ENCODE assay signal across 1 cellular context in the genomic region with DNA sequence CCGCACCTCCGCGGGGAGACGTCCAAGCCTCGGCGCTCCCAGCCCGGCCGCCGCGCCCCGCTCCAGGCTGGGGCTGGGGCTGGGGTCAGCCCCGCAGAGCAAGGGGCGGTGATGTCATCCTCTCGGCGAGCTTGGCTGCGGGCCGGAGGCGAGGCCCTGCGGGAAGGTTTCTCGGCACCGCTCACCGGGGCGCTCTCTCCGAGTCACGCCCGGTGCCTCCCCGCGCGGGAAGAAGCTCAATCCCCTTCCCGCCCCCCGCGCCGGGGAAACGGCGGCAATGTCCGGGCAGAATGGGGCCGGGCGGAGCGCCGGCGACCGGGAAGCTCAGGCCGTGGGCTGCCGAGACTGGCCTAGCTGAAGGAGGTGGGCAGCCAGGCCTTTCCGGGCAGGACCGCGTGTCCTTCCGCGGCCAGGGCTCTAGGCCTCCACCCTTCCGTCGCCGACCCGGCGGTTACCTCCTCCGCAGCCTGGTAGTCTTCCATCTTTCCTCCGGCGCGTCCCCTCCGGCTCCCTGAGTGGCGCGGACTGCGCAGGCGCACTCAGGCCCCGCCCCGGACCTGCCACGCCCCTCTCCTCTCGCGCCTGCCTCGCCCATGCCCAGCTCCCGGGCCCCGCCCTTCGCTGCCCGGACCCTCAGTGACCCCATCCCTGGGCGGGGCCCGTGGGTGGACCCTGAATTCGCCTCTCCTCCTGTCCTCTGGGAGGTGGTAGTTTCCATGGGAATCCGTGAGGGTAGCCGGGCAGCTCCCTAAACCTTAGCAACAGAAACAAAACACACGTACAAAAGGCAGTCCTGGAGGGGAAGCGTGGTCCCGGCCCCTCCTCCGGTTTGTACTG.
TF ChIP-seq lines count a peak whose summit lies in the region.

TSS of gene DYNLT1 (minus strand) at position 517 of the 837 bp plus-strand sequence. CDS start at position 482, 35 bp downstream.

TF ChIP-seq in HepG2, 621 proteins besides CTCF, POLR2A, EP300 and RAD21 (continued from another document and continues in another):
- TF ChIP-seq, protein P1, sequence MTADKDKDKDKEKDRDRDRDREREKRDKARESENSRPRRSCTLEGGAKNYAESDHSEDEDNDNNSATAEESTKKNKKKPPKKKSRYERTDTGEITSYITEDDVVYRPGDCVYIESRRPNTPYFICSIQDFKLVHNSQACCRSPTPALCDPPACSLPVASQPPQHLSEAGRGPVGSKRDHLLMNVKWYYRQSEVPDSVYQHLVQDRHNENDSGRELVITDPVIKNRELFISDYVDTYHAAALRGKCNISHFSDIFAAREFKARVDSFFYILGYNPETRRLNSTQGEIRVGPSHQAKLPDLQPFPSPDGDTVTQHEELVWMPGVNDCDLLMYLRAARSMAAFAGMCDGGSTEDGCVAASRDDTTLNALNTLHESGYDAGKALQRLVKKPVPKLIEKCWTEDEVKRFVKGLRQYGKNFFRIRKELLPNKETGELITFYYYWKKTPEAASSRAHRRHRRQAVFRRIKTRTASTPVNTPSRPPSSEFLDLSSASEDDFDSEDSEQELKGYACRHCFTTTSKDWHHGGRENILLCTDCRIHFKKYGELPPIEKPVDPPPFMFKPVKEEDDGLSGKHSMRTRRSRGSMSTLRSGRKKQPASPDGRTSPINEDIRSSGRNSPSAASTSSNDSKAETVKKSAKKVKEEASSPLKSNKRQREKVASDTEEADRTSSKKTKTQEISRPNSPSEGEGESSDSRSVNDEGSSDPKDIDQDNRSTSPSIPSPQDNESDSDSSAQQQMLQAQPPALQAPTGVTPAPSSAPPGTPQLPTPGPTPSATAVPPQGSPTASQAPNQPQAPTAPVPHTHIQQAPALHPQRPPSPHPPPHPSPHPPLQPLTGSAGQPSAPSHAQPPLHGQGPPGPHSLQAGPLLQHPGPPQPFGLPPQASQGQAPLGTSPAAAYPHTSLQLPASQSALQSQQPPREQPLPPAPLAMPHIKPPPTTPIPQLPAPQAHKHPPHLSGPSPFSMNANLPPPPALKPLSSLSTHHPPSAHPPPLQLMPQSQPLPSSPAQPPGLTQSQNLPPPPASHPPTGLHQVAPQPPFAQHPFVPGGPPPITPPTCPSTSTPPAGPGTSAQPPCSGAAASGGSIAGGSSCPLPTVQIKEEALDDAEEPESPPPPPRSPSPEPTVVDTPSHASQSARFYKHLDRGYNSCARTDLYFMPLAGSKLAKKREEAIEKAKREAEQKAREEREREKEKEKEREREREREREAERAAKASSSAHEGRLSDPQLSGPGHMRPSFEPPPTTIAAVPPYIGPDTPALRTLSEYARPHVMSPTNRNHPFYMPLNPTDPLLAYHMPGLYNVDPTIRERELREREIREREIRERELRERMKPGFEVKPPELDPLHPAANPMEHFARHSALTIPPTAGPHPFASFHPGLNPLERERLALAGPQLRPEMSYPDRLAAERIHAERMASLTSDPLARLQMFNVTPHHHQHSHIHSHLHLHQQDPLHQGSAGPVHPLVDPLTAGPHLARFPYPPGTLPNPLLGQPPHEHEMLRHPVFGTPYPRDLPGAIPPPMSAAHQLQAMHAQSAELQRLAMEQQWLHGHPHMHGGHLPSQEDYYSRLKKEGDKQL (CRISPR knock-in tag; IDR thresholded peaks at IDR 0.05; ENCODE audit: low read depth), result no peak
- TF ChIP-seq, protein P2, sequence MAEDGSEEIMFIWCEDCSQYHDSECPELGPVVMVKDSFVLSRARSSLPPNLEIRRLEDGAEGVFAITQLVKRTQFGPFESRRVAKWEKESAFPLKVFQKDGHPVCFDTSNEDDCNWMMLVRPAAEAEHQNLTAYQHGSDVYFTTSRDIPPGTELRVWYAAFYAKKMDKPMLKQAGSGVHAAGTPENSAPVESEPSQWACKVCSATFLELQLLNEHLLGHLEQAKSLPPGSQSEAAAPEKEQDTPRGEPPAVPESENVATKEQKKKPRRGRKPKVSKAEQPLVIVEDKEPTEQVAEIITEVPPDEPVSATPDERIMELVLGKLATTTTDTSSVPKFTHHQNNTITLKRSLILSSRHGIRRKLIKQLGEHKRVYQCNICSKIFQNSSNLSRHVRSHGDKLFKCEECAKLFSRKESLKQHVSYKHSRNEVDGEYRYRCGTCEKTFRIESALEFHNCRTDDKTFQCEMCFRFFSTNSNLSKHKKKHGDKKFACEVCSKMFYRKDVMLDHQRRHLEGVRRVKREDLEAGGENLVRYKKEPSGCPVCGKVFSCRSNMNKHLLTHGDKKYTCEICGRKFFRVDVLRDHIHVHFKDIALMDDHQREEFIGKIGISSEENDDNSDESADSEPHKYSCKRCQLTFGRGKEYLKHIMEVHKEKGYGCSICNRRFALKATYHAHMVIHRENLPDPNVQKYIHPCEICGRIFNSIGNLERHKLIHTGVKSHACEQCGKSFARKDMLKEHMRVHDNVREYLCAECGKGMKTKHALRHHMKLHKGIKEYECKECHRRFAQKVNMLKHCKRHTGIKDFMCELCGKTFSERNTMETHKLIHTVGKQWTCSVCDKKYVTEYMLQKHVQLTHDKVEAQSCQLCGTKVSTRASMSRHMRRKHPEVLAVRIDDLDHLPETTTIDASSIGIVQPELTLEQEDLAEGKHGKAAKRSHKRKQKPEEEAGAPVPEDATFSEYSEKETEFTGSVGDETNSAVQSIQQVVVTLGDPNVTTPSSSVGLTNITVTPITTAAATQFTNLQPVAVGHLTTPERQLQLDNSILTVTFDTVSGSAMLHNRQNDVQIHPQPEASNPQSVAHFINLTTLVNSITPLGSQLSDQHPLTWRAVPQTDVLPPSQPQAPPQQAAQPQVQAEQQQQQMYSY (CRISPR knock-in tag; IDR thresholded peaks at IDR 0.05), result no peak
- peak; percentile 61 for TF ChIP-seq ZFP36L1 (CRISPR knock-in tag; IDR thresholded peaks at IDR 0.05)
- no peak; the same call in 1 of the 2 replicates for TF ChIP-seq ZNF354B (CRISPR knock-in tag; IDR thresholded peaks at IDR 0.05)
- peak; percentile 72 for TF ChIP-seq ZNF546 (CRISPR knock-in tag; conservative IDR thresholded peaks at IDR 0.05)
- peak; percentile 91 for TF ChIP-seq AGO2 (optimal IDR thresholded peaks at IDR 0.05; ENCODE audit: low read depth, low read length)
- TF ChIP-seq SKI (IDR thresholded peaks at IDR 0.05; ENCODE audit: partially characterized antibody), result no peak
- peak; percentile 30; the same call in 1 of the 2 replicates for TF ChIP-seq ZNF263 (CRISPR knock-in tag; IDR thresholded peaks at IDR 0.05)
- TF ChIP-seq, protein P3, sequence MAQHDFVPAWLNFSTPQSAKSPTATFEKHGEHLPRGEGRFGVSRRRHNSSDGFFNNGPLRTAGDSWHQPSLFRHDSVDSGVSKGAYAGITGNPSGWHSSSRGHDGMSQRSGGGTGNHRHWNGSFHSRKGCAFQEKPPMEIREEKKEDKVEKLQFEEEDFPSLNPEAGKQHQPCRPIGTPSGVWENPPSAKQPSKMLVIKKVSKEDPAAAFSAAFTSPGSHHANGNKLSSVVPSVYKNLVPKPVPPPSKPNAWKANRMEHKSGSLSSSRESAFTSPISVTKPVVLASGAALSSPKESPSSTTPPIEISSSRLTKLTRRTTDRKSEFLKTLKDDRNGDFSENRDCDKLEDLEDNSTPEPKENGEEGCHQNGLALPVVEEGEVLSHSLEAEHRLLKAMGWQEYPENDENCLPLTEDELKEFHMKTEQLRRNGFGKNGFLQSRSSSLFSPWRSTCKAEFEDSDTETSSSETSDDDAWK (CRISPR knock-in tag; IDR thresholded peaks at IDR 0.05), result no peak
- TF ChIP-seq ZSCAN25 (CRISPR knock-in tag; IDR thresholded peaks at IDR 0.05), result peak; percentile 77; the same call in 1 of the 2 replicates
- TF ChIP-seq SYNCRIP (IDR thresholded peaks at IDR 0.05; ENCODE audit: insufficient read depth, low read depth, low read length), result no peak
- no peak for TF ChIP-seq ZNF496 (CRISPR knock-in tag; IDR thresholded peaks at IDR 0.05; ENCODE audit: insufficient replicate concordance)
- TF ChIP-seq NR2F2 (IDR thresholded peaks at IDR 0.05; ENCODE audit: borderline replicate concordance, low read depth), result 0 out of 2 replicates have a peak, but pooled peaks have one; percentile 32
- TF ChIP-seq, protein P4, sequence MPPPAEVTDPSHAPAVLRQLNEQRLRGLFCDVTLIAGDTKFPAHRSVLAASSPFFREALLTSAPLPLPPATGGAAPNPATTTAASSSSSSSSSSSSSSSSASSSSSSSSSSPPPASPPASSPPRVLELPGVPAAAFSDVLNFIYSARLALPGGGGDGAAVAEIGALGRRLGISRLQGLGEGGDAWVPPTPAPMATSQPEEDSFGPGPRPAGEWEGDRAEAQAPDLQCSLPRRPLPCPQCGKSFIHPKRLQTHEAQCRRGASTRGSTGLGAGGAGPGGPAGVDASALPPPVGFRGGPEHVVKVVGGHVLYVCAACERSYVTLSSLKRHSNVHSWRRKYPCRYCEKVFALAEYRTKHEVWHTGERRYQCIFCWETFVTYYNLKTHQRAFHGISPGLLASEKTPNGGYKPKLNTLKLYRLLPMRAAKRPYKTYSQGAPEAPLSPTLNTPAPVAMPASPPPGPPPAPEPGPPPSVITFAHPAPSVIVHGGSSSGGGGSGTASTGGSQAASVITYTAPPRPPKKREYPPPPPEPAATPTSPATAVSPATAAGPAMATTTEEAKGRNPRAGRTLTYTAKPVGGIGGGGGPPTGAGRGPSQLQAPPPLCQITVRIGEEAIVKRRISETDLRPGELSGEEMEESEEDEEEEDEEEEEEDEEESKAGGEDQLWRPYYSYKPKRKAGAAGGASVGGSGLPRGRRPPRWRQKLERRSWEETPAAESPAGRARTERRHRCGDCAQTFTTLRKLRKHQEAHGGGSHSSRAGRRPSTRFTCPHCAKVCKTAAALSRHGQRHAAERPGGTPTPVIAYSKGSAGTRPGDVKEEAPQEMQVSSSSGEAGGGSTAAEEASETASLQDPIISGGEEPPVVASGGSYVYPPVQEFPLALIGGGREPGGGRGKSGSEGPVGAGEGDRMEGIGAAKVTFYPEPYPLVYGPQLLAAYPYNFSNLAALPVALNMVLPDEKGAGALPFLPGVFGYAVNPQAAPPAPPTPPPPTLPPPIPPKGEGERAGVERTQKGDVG (CRISPR knock-in tag; IDR thresholded peaks at IDR 0.05; ENCODE audit: borderline replicate concordance), result peak; percentile 70; the same call in 1 of the 2 replicates
- TF ChIP-seq ARID2 (CRISPR knock-in tag; IDR thresholded peaks at IDR 0.05; ENCODE audit: borderline replicate concordance), result peak; percentile 80; the same call in 1 of the 2 replicates
- TF ChIP-seq ZNF790 (CRISPR knock-in tag; IDR thresholded peaks at IDR 0.05; ENCODE audit: borderline replicate concordance), result peak; percentile 64; the same call in 1 of the 2 replicates
- 0 out of 2 replicates have a peak, but pooled peaks have one; percentile 13 for TF ChIP-seq CREB1 (IDR thresholded peaks at IDR 0.05)
- no peak for TF ChIP-seq CREB1 (CRISPR knock-in tag; IDR thresholded peaks at IDR 0.05)
- peak; percentile 52; the same call in 1 of the 2 replicates for TF ChIP-seq IRF9 (CRISPR knock-in tag; IDR thresholded peaks at IDR 0.05; ENCODE audit: borderline replicate concordance)
- peak; percentile 96; the same call in 1 of the 2 replicates for TF ChIP-seq SALL2 (CRISPR knock-in tag; IDR thresholded peaks at IDR 0.05)
- no peak for TF ChIP-seq KDM6A (CRISPR knock-in tag; IDR thresholded peaks at IDR 0.05; ENCODE audit: low read depth)
- 0 out of 2 replicates have a peak, but pooled peaks have one; percentile 57 for TF ChIP-seq ZNF740 (CRISPR knock-in tag; IDR thresholded peaks at IDR 0.05)
- TF ChIP-seq MBD4 (IDR thresholded peaks at IDR 0.05; ENCODE audit: borderline replicate concordance, low read length), result no peak
- no peak for TF ChIP-seq ZBTB3 (CRISPR knock-in tag; IDR thresholded peaks at IDR 0.05; ENCODE audit: borderline replicate concordance, low read depth)
- TF ChIP-seq, protein P5, sequence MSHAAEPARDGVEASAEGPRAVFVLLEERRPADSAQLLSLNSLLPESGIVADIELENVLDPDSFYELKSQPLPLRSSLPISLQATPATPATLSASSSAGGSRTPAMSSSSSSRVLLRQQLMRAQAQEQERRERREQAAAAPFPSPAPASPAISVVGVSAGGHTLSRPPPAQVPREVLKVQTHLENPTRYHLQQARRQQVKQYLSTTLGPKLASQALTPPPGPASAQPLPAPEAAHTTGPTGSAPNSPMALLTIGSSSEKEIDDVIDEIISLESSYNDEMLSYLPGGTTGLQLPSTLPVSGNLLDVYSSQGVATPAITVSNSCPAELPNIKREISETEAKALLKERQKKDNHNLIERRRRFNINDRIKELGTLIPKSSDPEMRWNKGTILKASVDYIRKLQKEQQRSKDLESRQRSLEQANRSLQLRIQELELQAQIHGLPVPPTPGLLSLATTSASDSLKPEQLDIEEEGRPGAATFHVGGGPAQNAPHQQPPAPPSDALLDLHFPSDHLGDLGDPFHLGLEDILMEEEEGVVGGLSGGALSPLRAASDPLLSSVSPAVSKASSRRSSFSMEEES (CRISPR knock-in tag; IDR thresholded peaks at IDR 0.05), result no peak; the same call in 1 of the 2 replicates
- TF ChIP-seq SIX1 (CRISPR knock-in tag; IDR thresholded peaks at IDR 0.05; ENCODE audit: borderline replicate concordance), result no peak; the same call in 1 of the 2 replicates
- no peak; the same call in 1 of the 2 replicates for TF ChIP-seq ZNF335 (CRISPR knock-in tag; IDR thresholded peaks at IDR 0.05)
- TF ChIP-seq ZNF770 (CRISPR knock-in tag; IDR thresholded peaks at IDR 0.05), result peak; percentile 49; the same call in 1 of the 2 replicates
- TF ChIP-seq RAD51 (IDR thresholded peaks at IDR 0.05; ENCODE audit: borderline replicate concordance), result no peak
